Comparison of ENCODE assay signal across 29 cellular contexts in the genomic region with DNA sequence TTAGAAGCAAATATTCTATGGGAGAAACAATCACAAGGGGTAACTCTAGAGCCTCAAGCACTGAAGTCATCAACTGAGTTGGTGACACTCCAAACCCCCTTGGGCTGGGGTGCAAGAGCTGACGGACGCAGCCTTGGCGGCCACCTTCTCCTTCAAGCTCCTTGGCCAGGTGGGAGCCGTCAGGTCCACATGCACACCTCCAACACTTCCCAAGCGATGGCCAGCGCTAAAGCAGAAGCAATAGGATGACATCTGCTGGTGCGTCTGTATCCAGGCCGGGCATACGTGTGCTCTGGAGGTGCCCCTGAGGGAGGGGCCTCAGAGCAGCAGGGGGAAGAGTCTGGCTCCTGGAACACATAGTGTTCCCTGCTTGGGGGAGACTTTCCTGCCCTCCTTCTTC. TPM values are rescaled to one million over a fixed set of nuclear protein-coding genes. Genes with fewer than 3 reads are reported as not detected.
A peak's percentile ranks its signal among the peaks of the same experiment; 100 is the strongest.
DNase-seq lines count a peak whose midpoint lies in the region; ATAC-seq, FAIRE-seq and TF ChIP-seq lines count a peak whose summit lies in the region.
"Had no signal": no experiment of that assay in that cellular context is flagged by ENCODE, and none has a peak within 500 bp of the region (broad histone marks: within the 10 kb centered on the region; RNA-seq: fewer than 3 reads in every experiment).

No MANE protein-coding gene starts in this region.

- H2BK15ac ChIP-seq in H1 (ENCODE audit: low read length): no peak overlapping the region

- no peak overlapping the region for H3K56ac ChIP-seq in H1 (replicated peaks; ENCODE audit: insufficient read length, low read depth, low read length)

- RAD21 ChIA-PET in HCT116 (lab: Charles Lee; ENCODE audit: low non-redundant PET in 1 of 2, low total read pairs in 2 of 2, uncharacterized antibody in 2 of 2, unreplicated experiment in 2 of 2): no interaction called here

- H3K23ac ChIP-seq in H1 (ENCODE audit: insufficient read length): no peak overlapping the region

- H3K4me1 Mint-ChIP-seq in CD8-positive, alpha-beta T cell (ENCODE audit: low read depth): peaks cover 69% of the 10 kb centered on the region
- H3K4me1 Mint-ChIP-seq in natural killer cell treated with Interleukin-12 subunit alpha and Interleukin-12 subunit beta and Interleukin-15 and Interleukin-18, amount 100 ng/mL, for 72 hours (ENCODE audit: low read depth in 2 of 2): peaks cover 0 to 9% of the 10 kb centered on the region in 2 donors
- H3K4me1 Mint-ChIP-seq: activated B cell treated with CpG ODN at 0.5 μM for 24 hours; CD14-positive monocyte; stimulated activated naive B cell treated with anti-CD40 and anti-IgM and Interleukin-4, amounts not matched to agents 10 μg/mL and 1 μg/mL and 100 μg/mL, for 72 hours had no signal

- no peak overlapping the region for H2AK5ac ChIP-seq in H1 (ENCODE audit: low read depth, low read length)

- H2BK20ac ChIP-seq in H1 (ENCODE audit: low read length): peak overlapping the region; percentile 13; the same call in 1 of the 2 replicates

- H2BK120ac ChIP-seq in H1 (replicated peaks; ENCODE audit: low read depth, low read length): no peak overlapping the region

- CTCF ChIA-PET in CD8-positive, alpha-beta T cell (lab: Charles Lee): interaction anchor here (0.5 to 7.3 kb wide), 6 partner anchors 11 to 139 kb away, joined by 3 to 63 read pairs (median 14); a partner anchor contains a TSS
- CTCF ChIA-PET in HCT116 (lab: Charles Lee): interaction anchor here (1.0 to 2.2 kb wide), 3 partner anchors 20 to 29 kb away, joined by 3 to 8 read pairs (median 4); no protein-coding TSS in a partner anchor
- CTCF ChIA-PET in H1 (lab: Charles Lee; ENCODE audit: partially characterized antibody): interaction anchor here (0.6 to 24.4 kb wide), 18 partner anchors 7 to 1126 kb away, joined by 3 to 778 read pairs (median 4); a partner anchor contains a TSS

- H3K4me3 ChIP-seq in CD8-positive, alpha-beta T cell (ENCODE audit: low read depth, low read length): peak overlapping the region; percentile 7
- H3K4me3 ChIP-seq in HCT116 (replicated peaks in 1 of 2; ENCODE audit: low read depth in 1 of 2, low read length in 2 of 2): no peak overlapping the region
- H3K4me3 ChIP-seq in H1 (ENCODE audit: extremely low read depth in 1 of 4, insufficient read depth in 2 of 4, low read depth in 3 of 4, low read length in 4 of 4): no peak overlapping the region
- H3K4me3 ChIP-seq: dorsolateral prefrontal cortex, GM23248, lung, PC-9, thoracic aorta had no signal

- H3K27me3 ChIP-seq in CD8-positive, alpha-beta T cell (ENCODE audit: insufficient read depth, low read length): no peaks in the 10 kb centered on the region
- H3K27me3 ChIP-seq in HCT116 (ENCODE audit: insufficient read depth, low read length) (no peaks in the 10 kb centered on the region), H1 (replicated peaks in 1 of 4; ENCODE audit: control insufficient read depth in 3 of 4, extremely low read depth in 1 of 4, insufficient read depth in 3 of 4, low read length in 3 of 4) (no peaks in the 10 kb centered on the region)
- H3K27me3 ChIP-seq: dorsolateral prefrontal cortex had no signal

- H2AFZ ChIP-seq in HCT116 (ENCODE audit: low read depth, low read length, poor library complexity, severe bottlenecking) (no peak overlapping the region), H1 (ENCODE audit: low read length) (no peak overlapping the region)
- H2AFZ ChIP-seq: GM23248, PC-9 had no signal

- H3K79me2 ChIP-seq in HCT116 (ENCODE audit: insufficient read depth, low read length): no peaks in the 10 kb centered on the region
- H3K79me2 ChIP-seq in H1 (ENCODE audit: control insufficient read depth in 1 of 2, insufficient read depth in 2 of 2, low read length in 2 of 2): no peaks in the 10 kb centered on the region

- H3K9ac ChIP-seq in HCT116 (ENCODE audit: low read length): no peak overlapping the region
- H3K9ac ChIP-seq in H1 (replicated peaks in 1 of 4; ENCODE audit: extremely low read depth in 1 of 4, low read depth in 3 of 4, low read length in 3 of 4): no peak overlapping the region
- H3K9ac ChIP-seq: GM23248 had no signal

- 76% methylated on average over 9 of the region's 9 CpGs; no CpG with 5 or more reads in 1 of the 2 experiments for WGBS in H1 (ENCODE audit: extremely low coverage in 1 of 2, insufficient coverage in 1 of 2, insufficient read length in 1 of 2, insufficient replicate concordance in 2 of 2, low coverage in 1 of 2, low lambda C conversion rate in 2 of 2, missing lambda C conversion rate in 1 of 2), 2 experiments

- no peak overlapping the region for H3K18ac ChIP-seq in H1 (ENCODE audit: extremely low read depth, low read length)

- H4K5ac ChIP-seq in H1 (ENCODE audit: insufficient read length, low read depth, low read length): no peak overlapping the region

- TF ChIP-seq RAD21 in HCT116 (IDR thresholded peaks at IDR 0.05; ENCODE audit: low read depth) (no peak), H1 (IDR thresholded peaks at IDR 0.05 in 1 of 2, conservative IDR thresholded peaks at IDR 0.05 in 1 of 2; ENCODE audit: low read depth in 2 of 2, low read length in 2 of 2) (peak; percentile 13 to 55; a peak in 2 of 4 replicates)

- H4K91ac ChIP-seq in H1 (replicated peaks; ENCODE audit: insufficient read length, low read length): no peak overlapping the region

- FAIRE-seq in H1 (lab: Jason Lieb, UNC): no peak
- FAIRE-seq: small intestine had no signal

- TF ChIP-seq CTCF in CD8-positive, alpha-beta T cell (IDR thresholded peaks at IDR 0.05): no peak
- no peak for TF ChIP-seq CTCF in HCT116 (IDR thresholded peaks at IDR 0.05 in 2 of 3, conservative IDR thresholded peaks at IDR 0.05 in 1 of 3; ENCODE audit: borderline replicate concordance in 1 of 3, insufficient read depth in 1 of 3, low read depth in 2 of 3, low read length in 2 of 3)
- peak in 2 of 3 experiments; percentile 17 to 23; a peak in 3 of 4 replicates for TF ChIP-seq CTCF in H1 (IDR thresholded peaks at IDR 0.05; ENCODE audit: control extremely low read depth in 1 of 3, insufficient read depth in 1 of 3, low read depth in 1 of 3, low read length in 3 of 3)

- H3K36me3 ChIP-seq in CD8-positive, alpha-beta T cell (ENCODE audit: insufficient read depth, low read length): peaks cover 12% of the 10 kb centered on the region
- H3K36me3 ChIP-seq in HCT116 (ENCODE audit: control insufficient read depth in 1 of 2, insufficient read depth in 2 of 2, low read length in 2 of 2) (no peaks in the 10 kb centered on the region), H1 (ENCODE audit: control insufficient read depth in 2 of 4, insufficient read depth in 4 of 4, low read length in 3 of 4) (no peaks in the 10 kb centered on the region)
- H3K36me3 ChIP-seq: thoracic aorta had no signal

- H3K4me1 ChIP-seq in CD8-positive, alpha-beta T cell (ENCODE audit: insufficient read depth, low read length): peaks cover 52% of the 10 kb centered on the region
- H3K4me1 ChIP-seq in HCT116 (ENCODE audit: control insufficient read depth in 1 of 2, insufficient read depth in 2 of 2, low read length in 2 of 2): no peaks in the 10 kb centered on the region
- H3K4me1 ChIP-seq in H1 (replicated peaks in 1 of 4; ENCODE audit: control insufficient read depth in 3 of 4, insufficient read depth in 4 of 4, low read length in 3 of 4): peaks cover 0 to 13% (median 10%) of the 10 kb centered on the region in 4 experiments; a peak in 5 of 7 replicates

- H2BK12ac ChIP-seq in H1 (ENCODE audit: low read depth, low read length): no peak overlapping the region

- TF ChIP-seq POLR2A in HCT116 (IDR thresholded peaks at IDR 0.05; ENCODE audit: borderline replicate concordance, extremely low read depth, insufficient read depth, insufficient read length) (no peak), H1 (IDR thresholded peaks at IDR 0.05; ENCODE audit: control extremely low read depth in 1 of 2, low read depth in 2 of 2, low read length in 2 of 2) (no peak)

- peak overlapping the region; percentile 99 for H3K27ac Mint-ChIP-seq in CD8-positive, alpha-beta T cell
- no peak overlapping the region for H3K27ac Mint-ChIP-seq in natural killer cell treated with Interleukin-12 subunit alpha and Interleukin-12 subunit beta and Interleukin-15 and Interleukin-18, amount 100 ng/mL, for 72 hours
- H3K27ac Mint-ChIP-seq: activated B cell treated with CpG ODN at 0.5 μM for 24 hours; CD14-positive monocyte; stimulated activated naive B cell treated with anti-CD40 and anti-IgM and Interleukin-4, amounts not matched to agents 10 μg/mL and 1 μg/mL and 100 μg/mL, for 72 hours had no signal

- DNase-seq in CD8-positive, alpha-beta T cell: peak in 1 of 7 experiments; percentile 48
- DNase-seq in HCT116 (ENCODE audit: low read depth, low spot score) (no peak), H1 (ENCODE audit: low read depth in 1 of 2, low spot score in 2 of 2) (no peak), sciatic nerve (ENCODE audit: low spot score) (peak; percentile 49), DMS 273 treated with DMSO at 0.1 percent for 48 hours (lab: John Stamatoyannopoulos, UW) (no peak), NCI-H524 (lab: John Stamatoyannopoulos, UW) (no peak)
- no peak for DNase-seq in natural killer cell treated with Interleukin-12 subunit alpha and Interleukin-12 subunit beta and Interleukin-15 and Interleukin-18, amount 100 ng/mL, for 72 hours (ENCODE audit: low spot score)
- DNase-seq: activated B cell treated with CpG ODN at 0.5 μM for 24 hours; activated CD4-positive, alpha-beta T cell treated with anti-CD3 and anti-CD28 coated beads, Interleukin-2, amount 50 U/mL, for 48 hours; activated naive CD4-positive, alpha-beta T cell treated with anti-CD3 and anti-CD28 coated beads, Interleukin-2, amount 50 U/mL, for 16 hours; DMS153; glutamatergic neuron; kidney glomerular epithelial cell; NCI-H146; NCI-H510A; PC-9; Right ventricle myocardium superior; small intestine; stimulated activated CD4-positive, alpha-beta T cell treated with anti-CD3 and anti-CD28 coated beads, Interleukin-2, amount 100 ng/mL, for 48 hours; stimulated activated naive B cell treated with anti-CD40 and anti-IgM and Interleukin-4, amounts not matched to agents 10 μg/mL and 1 μg/mL and 100 μg/mL, for 72 hours; T1000 had no signal

- H2BK5ac ChIP-seq in H1 (ENCODE audit: low read depth, low read length): no peak overlapping the region

- H3K79me1 ChIP-seq in H1 (ENCODE audit: low read depth, low read length): no peaks in the 10 kb centered on the region

- H3K9me2 ChIP-seq in HCT116 (ENCODE audit: insufficient read depth): no peaks in the 10 kb centered on the region

- no peak for ATAC-seq in CD8-positive, alpha-beta T cell
- ATAC-seq in HCT116 (peak; percentile 39; the same call in 1 of the 2 replicates), sciatic nerve (no peak)
- ATAC-seq in natural killer cell treated with Interleukin-12 subunit alpha and Interleukin-12 subunit beta and Interleukin-15 and Interleukin-18, amount 100 ng/mL, for 72 hours: no peak
- ATAC-seq: stimulated activated naive B cell treated with anti-CD40 and anti-IgM and Interleukin-4, amounts not matched to agents 10 μg/mL and 1 μg/mL and 100 μg/mL, for 72 hours had no signal

- H3K9me3 ChIP-seq in CD8-positive, alpha-beta T cell (ENCODE audit: low read length): no peaks in the 10 kb centered on the region
- H3K9me3 ChIP-seq in HCT116 (ENCODE audit: control insufficient read depth in 1 of 2, insufficient read depth in 1 of 2, low read depth in 1 of 2, low read length in 2 of 2) (no peaks in the 10 kb centered on the region), H1 (ENCODE audit: insufficient read depth in 2 of 2, low read depth in 1 of 2, low read length in 1 of 2) (no peaks in the 10 kb centered on the region)
- H3K9me3 ChIP-seq: thoracic aorta had no signal

- H3K4ac ChIP-seq in H1 (replicated peaks; ENCODE audit: insufficient read length, low read depth, low read length): no peak overlapping the region

- no peak for TF ChIP-seq EP300 in H1 (IDR thresholded peaks at IDR 0.05; ENCODE audit: borderline replicate concordance in 1 of 2, low read depth in 2 of 2, low read length in 2 of 2)

- no peaks in the 10 kb centered on the region for H3K23me2 ChIP-seq in H1 (ENCODE audit: low read depth, low read length)

- H3K4me2 ChIP-seq in HCT116 (ENCODE audit: low read length) (no peak overlapping the region), H1 (ENCODE audit: insufficient read depth in 1 of 2, low read depth in 2 of 2, low read length in 2 of 2) (0 out of 4 replicates have a peak overlapping the region, but pooled peaks of 1 of the 2 experiments have one; percentile 3)
- H3K4me2 ChIP-seq: PC-9 had no signal

- no peak overlapping the region for H3K27ac ChIP-seq in CD8-positive, alpha-beta T cell (ENCODE audit: low read depth, low read length)
- no peak overlapping the region for H3K27ac ChIP-seq in HCT116 (ENCODE audit: low read depth, low read length)
- no peak overlapping the region for H3K27ac ChIP-seq in H1 (ENCODE audit: low read depth, low read length)
- H3K27ac ChIP-seq: GM23248, PC-9, thoracic aorta had no signal

- H3K27me3 Mint-ChIP-seq in CD8-positive, alpha-beta T cell (ENCODE audit: low read depth): no peaks in the 10 kb centered on the region
- no peaks in the 10 kb centered on the region for H3K27me3 Mint-ChIP-seq in natural killer cell treated with Interleukin-12 subunit alpha and Interleukin-12 subunit beta and Interleukin-15 and Interleukin-18, amount 100 ng/mL, for 72 hours
- H3K27me3 Mint-ChIP-seq: central memory CD8-positive, alpha-beta T cell had no signal

- intact Hi-C loops in CD8-positive, alpha-beta T cell (cut with DNase I, micrococcal nuclease): no loop called here
- intact Hi-C loops in HCT116 (cut with micrococcal nuclease): no loop called here
- intact Hi-C loops in sciatic nerve (cut with DNase I): no loop called here

- no peaks in the 10 kb centered on the region for H4K20me1 ChIP-seq in HCT116 (ENCODE audit: insufficient read depth)
- H4K20me1 ChIP-seq in H1 (replicated peaks in 1 of 2; ENCODE audit: control insufficient read depth in 1 of 2, insufficient read depth in 2 of 2, low read length in 2 of 2): no peaks in the 10 kb centered on the region

- H3K4me3 Mint-ChIP-seq in CD8-positive, alpha-beta T cell: no peak overlapping the region
- H3K4me3 Mint-ChIP-seq in natural killer cell treated with Interleukin-12 subunit alpha and Interleukin-12 subunit beta and Interleukin-15 and Interleukin-18, amount 100 ng/mL, for 72 hours: no peak overlapping the region
- H3K4me3 Mint-ChIP-seq: activated B cell treated with CpG ODN at 0.5 μM for 24 hours; CD14-positive monocyte; central memory CD8-positive, alpha-beta T cell; stimulated activated naive B cell treated with anti-CD40 and anti-IgM and Interleukin-4, amounts not matched to agents 10 μg/mL and 1 μg/mL and 100 μg/mL, for 72 hours had no signal

- POLR2A ChIA-PET in CD8-positive, alpha-beta T cell (lab: Charles Lee): interaction anchor here (1.0 to 4.2 kb wide), 7 partner anchors 8 to 114 kb away, joined by 3 to 23 read pairs (median 15); a partner anchor contains a TSS
- POLR2A ChIA-PET in HCT116 (lab: Charles Lee): no interaction called here
- POLR2A ChIA-PET in H1 (lab: Charles Lee; ENCODE audit: partially characterized antibody): interaction anchor here (0.9 to 2.2 kb wide), 3 partner anchors 10 to 21 kb away, joined by 3 to 10 read pairs (median 6); no protein-coding TSS in a partner anchor

- no peaks in the 10 kb centered on the region for H3K9me3 Mint-ChIP-seq in CD8-positive, alpha-beta T cell
- H3K9me3 Mint-ChIP-seq in natural killer cell treated with Interleukin-12 subunit alpha and Interleukin-12 subunit beta and Interleukin-15 and Interleukin-18, amount 100 ng/mL, for 72 hours: no peaks in the 10 kb centered on the region
- H3K9me3 Mint-ChIP-seq: activated B cell treated with CpG ODN at 0.5 μM for 24 hours; CD14-positive monocyte; central memory CD8-positive, alpha-beta T cell; stimulated activated naive B cell treated with anti-CD40 and anti-IgM and Interleukin-4, amounts not matched to agents 10 μg/mL and 1 μg/mL and 100 μg/mL, for 72 hours had no signal

- H3K36me3 Mint-ChIP-seq in CD8-positive, alpha-beta T cell: peaks cover 89% of the 10 kb centered on the region
- H3K36me3 Mint-ChIP-seq in natural killer cell treated with Interleukin-12 subunit alpha and Interleukin-12 subunit beta and Interleukin-15 and Interleukin-18, amount 100 ng/mL, for 72 hours: no peaks in the 10 kb centered on the region
- H3K36me3 Mint-ChIP-seq: CD14-positive monocyte had no signal

- H3K14ac ChIP-seq in H1 (ENCODE audit: insufficient read length): no peak overlapping the region

- no peak overlapping the region; the same call in 1 of the 2 replicates for H4K8ac ChIP-seq in H1 (ENCODE audit: extremely low read depth, insufficient read depth, low read length)

- BruUV-seq in HCT116 (replicated peaks; lab: Mats Ljungman, UMichigan): no TSS peak

RNA-seq across cellular contexts. Expression of a gene that starts 12.2 kb away (rescaled TPM):
- total RNA-seq in CD8-positive, alpha-beta T cell: 1 to 10 TPM; 2.2 to 2.7 TPM
- total RNA-seq in HCT116 (2021; ENCODE audit: unreplicated experiment) (0.61 TPM), sciatic nerve (0.40 TPM)
- polyA plus RNA-seq in HCT116 (2012): 0.27 and 0.30 TPM in 2 replicates
- 4.9 and 5.4 TPM in 2 replicates for total RNA-seq in H1 (2021; fragmentation: NEBNext Ultra II Directional; extraction: Animal tissue kit (Norgen Biotek cat#: 25700))
- 4.6 and 4.7 TPM in 2 replicates for polyA plus RNA-seq in H1 (2011; rRNA removed)
- polyA plus RNA-seq in H1 (2011; cell fraction: cytosol; rRNA removed): 3.7 TPM
- 3.7 TPM for polyA plus RNA-seq in H1 (2011; cell fraction: nucleus; rRNA removed)
- 3.2 to 6.3 TPM (median 4.8 TPM) in 4 replicates for polyA plus RNA-seq in H1 (2012, experiment 1 of 2)
- polyA plus RNA-seq in H1 (2012, experiment 2 of 2): 4.5 TPM
- polyA plus RNA-seq in H1 (2013, experiment 1 of 2): 5.4 TPM
- polyA plus RNA-seq in H1 (2013, experiment 2 of 2): 5.7 TPM
- polyA minus RNA-seq in H1 (2011; rRNA and poly(A)+ RNA removed): 1.3 TPM in 2 replicates
- 3.4 TPM for polyA minus RNA-seq in H1 (2011; cell fraction: cytosol; rRNA and poly(A)+ RNA removed)
- polyA minus RNA-seq in H1 (2011; cell fraction: nucleus; rRNA and poly(A)+ RNA removed): 2.7 TPM
- under 1 TPM; 0.48 to 0.95 TPM for total RNA-seq in natural killer cell treated with Interleukin-12 subunit alpha and Interleukin-12 subunit beta and Interleukin-15 and Interleukin-18, amount 100 ng/mL, for 72 hours
- total RNA-seq: endothelial cell of umbilical vein, GM23248, pulmonary artery endothelial cell, Right ventricle myocardium superior, thoracic aorta had no signal
- polyA plus RNA-seq: CD14-positive monocyte, endothelial cell of umbilical vein, GM23248 had no signal

RNA-seq across cellular contexts. Expression of a gene that starts 49.6 kb away (rescaled TPM):
- total RNA-seq in CD8-positive, alpha-beta T cell: 100 to 1,000 TPM in 1 of 2 experiments, 10 to 100 TPM in 1; 97.3 to 101 TPM
- total RNA-seq in HCT116 (2021; ENCODE audit: unreplicated experiment) (114 TPM), sciatic nerve (125 TPM)
- polyA plus RNA-seq in HCT116 (2012): 57.8 and 59.4 TPM in 2 replicates
- total RNA-seq in H1 (2021; fragmentation: NEBNext Ultra II Directional; extraction: Animal tissue kit (Norgen Biotek cat#: 25700)): 92.6 and 95.3 TPM in 2 replicates
- polyA plus RNA-seq in H1 (2011; rRNA removed): 77.1 and 83.3 TPM in 2 replicates
- polyA plus RNA-seq in H1 (2011; cell fraction: cytosol; rRNA removed): 73.6 TPM
- polyA plus RNA-seq in H1 (2011; cell fraction: nucleus; rRNA removed): 231 TPM
- polyA plus RNA-seq in H1 (2012, experiment 1 of 2): 53.1 to 105 TPM (median 63.0 TPM) in 4 replicates
- polyA plus RNA-seq in H1 (2012, experiment 2 of 2): 42.5 TPM
- 44.0 TPM for polyA plus RNA-seq in H1 (2013, experiment 1 of 2)
- polyA plus RNA-seq in H1 (2013, experiment 2 of 2): 43.4 TPM
- 129 and 130 TPM in 2 replicates for polyA minus RNA-seq in H1 (2011; rRNA and poly(A)+ RNA removed)
- polyA minus RNA-seq in H1 (2011; cell fraction: cytosol; rRNA and poly(A)+ RNA removed): 56.7 TPM
- 113 TPM for polyA minus RNA-seq in H1 (2011; cell fraction: nucleus; rRNA and poly(A)+ RNA removed)
- 100 to 1,000 TPM; 134 to 163 TPM for total RNA-seq in natural killer cell treated with Interleukin-12 subunit alpha and Interleukin-12 subunit beta and Interleukin-15 and Interleukin-18, amount 100 ng/mL, for 72 hours

Comparison
In these comparisons a context has a peak if more than half of its experiments do, and no peak if none do; other contexts are left out.
1. CTCF ChIP-seq: peak in H1 (2 of 3); none in CD8-positive, alpha-beta T cell (single experiment) and HCT116 (0 of 3).